ENCODE assay signal across 9 cellular contexts in genomic region chr19:8831373-8831772, GRCh38. TPM values are rescaled to one million over a fixed set of nuclear protein-coding genes. Genes with fewer than 3 reads are reported as not detected.
DNase-seq lines count a peak whose midpoint lies in the region; ATAC-seq lines count a peak whose summit lies in the region.
"Had no signal": no experiment of that assay in that cellular context is flagged by ENCODE, and none has a peak within 500 bp of the region (broad histone marks: within the 10 kb centered on the region; RNA-seq: fewer than 3 reads in every experiment).

No MANE protein-coding gene starts in this region.

- H3K4me1 Mint-ChIP-seq in activated CD4-positive, alpha-beta memory T cell treated with anti-CD3 and anti-CD28 coated beads, Interleukin-2, amount 10 ng/mL, durations not matched to agents 7 days and 5 days: peaks cover 27% of the 10 kb centered on the region
- H3K4me1 Mint-ChIP-seq in stimulated activated naive CD8-positive, alpha-beta T cell treated with anti-CD3 and anti-CD28 coated beads, Interleukin-15, amount 100 ng/mL, for 72 hours: peaks cover 26% of the 10 kb centered on the region

- H3K36me3 Mint-ChIP-seq in activated CD4-positive, alpha-beta memory T cell treated with anti-CD3 and anti-CD28 coated beads, Interleukin-2, amount 10 ng/mL, durations not matched to agents 7 days and 5 days (ENCODE audit: low read depth): peaks cover 27% of the 10 kb centered on the region

- no peak for ATAC-seq in stimulated activated naive CD8-positive, alpha-beta T cell treated with anti-CD3 and anti-CD28 coated beads, Interleukin-15, amount 100 ng/mL, for 72 hours
- no peak for ATAC-seq in GM18517 (IDR thresholded peaks at IDR 0.05; ENCODE audit: unreplicated experiment)

- H3K4me3 Mint-ChIP-seq in activated CD4-positive, alpha-beta memory T cell treated with anti-CD3 and anti-CD28 coated beads, Interleukin-2, amount 10 ng/mL, durations not matched to agents 7 days and 5 days: peak overlapping the region; percentile 84
- peak overlapping the region; percentile 91 to 95 for H3K4me3 Mint-ChIP-seq in stimulated activated naive CD8-positive, alpha-beta T cell treated with anti-CD3 and anti-CD28 coated beads, Interleukin-15, amount 100 ng/mL, for 72 hours

- CTCF ChIA-PET in activated CD4-positive, alpha-beta memory T cell treated with anti-CD3 and anti-CD28 coated beads, Interleukin-2, amount 10 ng/mL, durations not matched to agents 7 days and 5 days (lab: Charles Lee): interaction anchor here (0.6 to 1.9 kb wide), 2 partner anchors 133 to 834 kb away, joined by 3 to 6 read pairs; partner anchors contain the start of gene ACTL9

- H3K4me3 ChIP-seq in iPS-11a (ENCODE audit: low read depth, low read length): peak overlapping the region; percentile 78

- H3K9me3 Mint-ChIP-seq in activated CD4-positive, alpha-beta memory T cell treated with anti-CD3 and anti-CD28 coated beads, Interleukin-2, amount 10 ng/mL, durations not matched to agents 7 days and 5 days: peaks cover 8% of the 10 kb centered on the region
- no peaks in the 10 kb centered on the region for H3K9me3 Mint-ChIP-seq in stimulated activated naive CD8-positive, alpha-beta T cell treated with anti-CD3 and anti-CD28 coated beads, Interleukin-15, amount 100 ng/mL, for 72 hours

- POLR2A ChIA-PET in activated CD4-positive, alpha-beta memory T cell treated with anti-CD3 and anti-CD28 coated beads, Interleukin-2, amount 10 ng/mL, durations not matched to agents 7 days and 5 days (lab: Charles Lee): interaction anchor here (0.6 to 2.8 kb wide), 2 partner anchors 11 to 218 kb away, joined by 3 to 11 read pairs; no protein-coding TSS in a partner anchor

- peaks cover 6% of the 10 kb centered on the region for H3K27me3 Mint-ChIP-seq in activated CD4-positive, alpha-beta memory T cell treated with anti-CD3 and anti-CD28 coated beads, Interleukin-2, amount 10 ng/mL, durations not matched to agents 7 days and 5 days
- H3K27me3 Mint-ChIP-seq in stimulated activated naive CD8-positive, alpha-beta T cell treated with anti-CD3 and anti-CD28 coated beads, Interleukin-15, amount 100 ng/mL, for 72 hours: no peaks in the 10 kb centered on the region

- H3K27ac Mint-ChIP-seq in activated CD4-positive, alpha-beta memory T cell treated with anti-CD3 and anti-CD28 coated beads, Interleukin-2, amount 10 ng/mL, durations not matched to agents 7 days and 5 days: peak overlapping the region; percentile 96
- H3K27ac Mint-ChIP-seq in stimulated activated naive CD8-positive, alpha-beta T cell treated with anti-CD3 and anti-CD28 coated beads, Interleukin-15, amount 100 ng/mL, for 72 hours: peak overlapping the region; percentile 90 to 98

- peak; percentile 18 to 49 for DNase-seq in NCI-H524 (lab: John Stamatoyannopoulos, UW)
- DNase-seq in NCI-H524 treated with DMSO at 0.1 percent for 48 hours (lab: John Stamatoyannopoulos, UW): no peak
- no peak for DNase-seq in activated CD4-positive, alpha-beta memory T cell treated with anti-CD3 and anti-CD28 coated beads, Interleukin-2, amount 10 ng/mL, durations not matched to agents 7 days and 5 days
- no peak for DNase-seq in stimulated activated naive CD8-positive, alpha-beta T cell treated with anti-CD3 and anti-CD28 coated beads, Interleukin-15, amount 100 ng/mL, for 72 hours
- no peak for DNase-seq in pons (ENCODE audit: low spot score)
- no peak for DNase-seq in H4 (ENCODE audit: low spot score)

RNA-seq across cellular contexts. Expression of gene ZNF558, which starts 0.7 kb away (rescaled TPM):
- total RNA-seq in activated CD4-positive, alpha-beta memory T cell treated with anti-CD3 and anti-CD28 coated beads, Interleukin-2, amount 10 ng/mL, durations not matched to agents 7 days and 5 days: 10 to 100 TPM; 25.0 to 26.1 TPM
- total RNA-seq in H4 (2014; rRNA removed; shearing (Covaris generic)): 16.5 and 25.7 TPM in 2 replicates

RNA-seq across cellular contexts. Expression of gene MBD3L1, which starts 0.8 kb away (rescaled TPM):
- not detected for total RNA-seq in activated CD4-positive, alpha-beta memory T cell treated with anti-CD3 and anti-CD28 coated beads, Interleukin-2, amount 10 ng/mL, durations not matched to agents 7 days and 5 days
- total RNA-seq in H4 (2014; rRNA removed; shearing (Covaris generic)): not detected in 2 replicates
- total RNA-seq: dermis microvascular lymphatic vessel endothelial cell had no signal

Comparison
In these comparisons a context has a peak if more than half of its experiments do, and no peak if none do; other contexts are left out.
1. DNase-seq: peak in NCI-H524 (2 of 2); none in NCI-H524 treated with DMSO at 0.1 percent for 48 hours (single experiment), activated CD4-positive, alpha-beta memory T cell treated with anti-CD3 and anti-CD28 coated beads, Interleukin-2, amount 10 ng/mL, durations not matched to agents 7 days and 5 days (single experiment), stimulated activated naive CD8-positive, alpha-beta T cell treated with anti-CD3 and anti-CD28 coated beads, Interleukin-15, amount 100 ng/mL, for 72 hours (0 of 2), pons (single experiment) and H4 (single experiment).